ENCODE assay signal across 13 cellular contexts in genomic region chr3:174862666-174863065, GRCh38. TPM values are rescaled to one million over a fixed set of nuclear protein-coding genes. Genes with fewer than 3 reads are reported as not detected.
DNase-seq lines count a peak whose midpoint lies in the region; ATAC-seq and TF ChIP-seq lines count a peak whose summit lies in the region.
"Had no signal": no experiment of that assay in that cellular context is flagged by ENCODE, and none has a peak within 500 bp of the region (broad histone marks: within the 10 kb centered on the region; RNA-seq: fewer than 3 reads in every experiment).

No MANE protein-coding gene starts in this region.

- DNase-seq in heart left ventricle, result no peak
- no peak for DNase-seq in left ventricle myocardium inferior
- peak; percentile 3 for DNase-seq in mesenchymal stem cell
- DNase-seq in tibial artery, result no peak
- DNase-seq in Karpas-422, result no peak
- no peak for DNase-seq in activated naive CD4-positive, alpha-beta T cell treated with anti-CD3 and anti-CD28 coated beads, Interleukin-2, amount 50 U/mL, for 16 hours
- DNase-seq: activated CD4-positive, alpha-beta T cell treated with anti-CD3 and anti-CD28 coated beads, Interleukin-2, amount 10 ng/mL, durations not matched to agents 24 days and 14 days; CD4-positive, alpha-beta memory T cell; DMS79; effector memory CD8-positive, alpha-beta T cell; stimulated activated CD4-positive, alpha-beta T cell treated with anti-CD3 and anti-CD28 coated beads, Interleukin-15, amount 100 ng/mL, for 24 hours had no signal

- H3K36me3 ChIP-seq in heart left ventricle, result no peaks in the 10 kb centered on the region
- H3K36me3 ChIP-seq in left ventricle myocardium inferior, result no peaks in the 10 kb centered on the region
- H3K36me3 ChIP-seq in mesenchymal stem cell (ENCODE audit: control insufficient read depth in 1 of 2, insufficient read depth in 2 of 2, low read depth in 1 of 2, low read length in 2 of 2), result no peaks in the 10 kb centered on the region
- H3K36me3 ChIP-seq in tibial artery, result no peaks in the 10 kb centered on the region
- H3K36me3 ChIP-seq in Karpas-422 (ENCODE audit: insufficient read depth, low read length), result no peaks in the 10 kb centered on the region

- no peak overlapping the region for H2BK12ac ChIP-seq in mesenchymal stem cell (ENCODE audit: low read length in 2 of 2)

- H3K79me2 ChIP-seq in Karpas-422 (ENCODE audit: low read length), result no peaks in the 10 kb centered on the region

- H3K79me1 ChIP-seq in mesenchymal stem cell (replicated peaks; ENCODE audit: low read length, poor library complexity, severe bottlenecking), result no peaks in the 10 kb centered on the region

- no peak overlapping the region for H3K23ac ChIP-seq in mesenchymal stem cell (ENCODE audit: low read length in 2 of 2)

- H3K27me3 ChIP-seq in heart left ventricle, result no peaks in the 10 kb centered on the region
- no peaks in the 10 kb centered on the region for H3K27me3 ChIP-seq in left ventricle myocardium inferior (ENCODE audit: low read depth)
- H3K27me3 ChIP-seq in mesenchymal stem cell (ENCODE audit: control insufficient read depth in 1 of 2, insufficient read depth in 1 of 2, low read length in 2 of 2), result no peaks in the 10 kb centered on the region
- no peaks in the 10 kb centered on the region for H3K27me3 ChIP-seq in tibial artery
- no peaks in the 10 kb centered on the region for H3K27me3 ChIP-seq in Karpas-422 (ENCODE audit: low read length)

- H3K4me3 ChIP-seq in heart left ventricle (no peak overlapping the region), left ventricle myocardium inferior (no peak overlapping the region), mesenchymal stem cell (ENCODE audit: insufficient read depth in 1 of 2, low read depth in 1 of 2, low read length in 2 of 2) (no peak overlapping the region), tibial artery (peak overlapping the region in 1 of 2 donors; percentile 7), Karpas-422 (ENCODE audit: low read length) (no peak overlapping the region)

- H2BK5ac ChIP-seq in mesenchymal stem cell (ENCODE audit: low read depth, low read length, poor library complexity, severe bottlenecking), result no peak overlapping the region

- H3K27ac ChIP-seq in heart left ventricle (no peak overlapping the region), left ventricle myocardium inferior (replicated peaks) (no peak overlapping the region), VCaP (peak overlapping the region; percentile 98), mesenchymal stem cell (ENCODE audit: low read length, poor library complexity, severe bottlenecking) (no peak overlapping the region), tibial artery (peak overlapping the region; percentile 54 to 68), Karpas-422 (ENCODE audit: low read length) (no peak overlapping the region)

- WGBS in heart left ventricle, 4 donors, result 18 to 34% (median 29%) methylated on average over 3 of the region's 3 CpGs
- 92% methylated on average over 3 of the region's 3 CpGs for WGBS in mesenchymal stem cell

- TF ChIP-seq CTCF in heart left ventricle (IDR thresholded peaks at IDR 0.05) (no peak), left ventricle myocardium inferior (IDR thresholded peaks at IDR 0.05; ENCODE audit: borderline replicate concordance) (no peak), VCaP (conservative IDR thresholded peaks at IDR 0.05) (no peak), tibial artery (IDR thresholded peaks at IDR 0.05) (no peak)

- no peak overlapping the region for H2BK120ac ChIP-seq in mesenchymal stem cell (ENCODE audit: low read depth, low read length)

- H4K8ac ChIP-seq in mesenchymal stem cell (ENCODE audit: low read length), result no peak overlapping the region

- peaks cover 0 to 7% (median 0%) of the 10 kb centered on the region in 12 donors for H3K4me1 ChIP-seq in heart left ventricle
- peaks cover 6% of the 10 kb centered on the region for H3K4me1 ChIP-seq in left ventricle myocardium inferior
- H3K4me1 ChIP-seq in mesenchymal stem cell (ENCODE audit: control insufficient read depth, insufficient read depth, low read depth, low read length), result no peaks in the 10 kb centered on the region
- H3K4me1 ChIP-seq in tibial artery, result peaks cover 0 to 18% (median 10%) of the 10 kb centered on the region in 4 donors
- no peaks in the 10 kb centered on the region for H3K4me1 ChIP-seq in Karpas-422 (ENCODE audit: low read length)

- no peak overlapping the region for H4K91ac ChIP-seq in mesenchymal stem cell (ENCODE audit: low read length)

- no peak overlapping the region for H3K14ac ChIP-seq in mesenchymal stem cell (ENCODE audit: low read length in 2 of 2)

- H2AFZ ChIP-seq in mesenchymal stem cell (ENCODE audit: low read depth, low read length) (no peak overlapping the region), Karpas-422 (ENCODE audit: low read length) (no peak overlapping the region)

- H4K20me1 ChIP-seq in Karpas-422 (ENCODE audit: insufficient read depth, low read depth, low read length), result no peaks in the 10 kb centered on the region

- intact Hi-C loops in heart left ventricle (cut with DNase I) (no loop called here), left ventricle myocardium inferior (cut with micrococcal nuclease) (no loop called here), tibial artery (cut with DNase I; ENCODE audit: low total_unique reads) (no loop called here)

- TF ChIP-seq POLR2A in heart left ventricle (IDR thresholded peaks at IDR 0.05), result no peak

- ATAC-seq in heart left ventricle (peak in 3 of 4 donors; percentile 28 to 75 (median 55)), esophagus mucosa (no peak)
- ATAC-seq: effector memory CD8-positive, alpha-beta T cell had no signal

- no peak overlapping the region for H3K4me2 ChIP-seq in mesenchymal stem cell (ENCODE audit: low read length, poor library complexity, severe bottlenecking)
- no peak overlapping the region for H3K4me2 ChIP-seq in Karpas-422 (ENCODE audit: low read depth, low read length, poor library complexity, severe bottlenecking)

- H3K9me2 ChIP-seq in Karpas-422 (replicated peaks; ENCODE audit: insufficient read depth, low read length), result no peaks in the 10 kb centered on the region

- H3K9me3 ChIP-seq in heart left ventricle, result no peaks in the 10 kb centered on the region
- no peaks in the 10 kb centered on the region for H3K9me3 ChIP-seq in left ventricle myocardium inferior (replicated peaks)
- no peaks in the 10 kb centered on the region for H3K9me3 ChIP-seq in mesenchymal stem cell (ENCODE audit: control insufficient read depth, low read length)
- no peaks in the 10 kb centered on the region for H3K9me3 ChIP-seq in tibial artery
- H3K9me3 ChIP-seq in Karpas-422 (ENCODE audit: low read length), result peaks cover 32% of the 10 kb centered on the region

- no peak overlapping the region for H2AK5ac ChIP-seq in mesenchymal stem cell (ENCODE audit: low read length, severe bottlenecking)

- no peak overlapping the region for H3K18ac ChIP-seq in mesenchymal stem cell (ENCODE audit: low read depth in 1 of 2, low read length in 2 of 2)

- H2BK15ac ChIP-seq in mesenchymal stem cell (ENCODE audit: low read depth, poor library complexity, severe bottlenecking), result no peak overlapping the region

- no peak overlapping the region for H3K4ac ChIP-seq in mesenchymal stem cell (ENCODE audit: low read depth in 1 of 2, low read length in 2 of 2)

- H3K9ac ChIP-seq in mesenchymal stem cell (ENCODE audit: low read length) (no peak overlapping the region), Karpas-422 (ENCODE audit: low read length) (no peak overlapping the region)

RNA-seq across cellular contexts. Expression of gene NAALADL2, which starts 3.5 kb away (rescaled TPM):
- total RNA-seq in heart left ventricle, result 1 to 10 TPM in 8 of 9 donors, under 1 TPM in 1; 0.63 to 8.5 (median 4.5) TPM
- 1 to 10 TPM in 1 of 2 donors, under 1 TPM in 1; 0.23 to 1.3 TPM for polyA plus RNA-seq in heart left ventricle
- 5.8 TPM for total RNA-seq in left ventricle myocardium inferior
- 6.4 TPM for polyA plus RNA-seq in mesenchymal stem cell (2013, experiment 1 of 2)
- polyA plus RNA-seq in mesenchymal stem cell (2013, experiment 2 of 2), result 5.0 TPM
- total RNA-seq in Karpas-422 (2014; rRNA removed; shearing (Covaris generic); ENCODE audit: low replicate concordance), result 0.29 TPM in 1 of 2 replicates, not detected in the other
- total RNA-seq in esophagus mucosa, result 2.4 TPM
- total RNA-seq: activated CD4-positive, alpha-beta T cell treated with anti-CD3 and anti-CD28 coated beads, Interleukin-2, amount 10 ng/mL, durations not matched to agents 24 days and 14 days; CD4-positive, alpha-beta memory T cell had no signal
- polyA plus RNA-seq: CD4-positive, alpha-beta memory T cell had no signal

Comparison
In these comparisons a context has a peak if more than half of its experiments do, and no peak if none do; other contexts are left out.
1. H3K27ac ChIP-seq: peak in VCaP (single experiment) and tibial artery (2 of 2); none in heart left ventricle (0 of 12), left ventricle myocardium inferior (single experiment), mesenchymal stem cell (single experiment) and Karpas-422 (single experiment).